Comparison of ENCODE assay signal across 17 cellular contexts in genomic region chrX:805988-806387, GRCh38.
DNase-seq lines count a peak whose midpoint lies in the region; TF ChIP-seq lines count a peak whose summit lies in the region.
"Had no signal": no experiment of that assay in that cellular context is flagged by ENCODE, and none has a peak within 500 bp of the region (broad histone marks: within the 10 kb centered on the region; RNA-seq: fewer than 3 reads in every experiment).

No MANE protein-coding gene starts in this region.

- H3K27ac ChIP-seq in left ventricle myocardium inferior (replicated peaks) (no peak overlapping the region), esophagus muscularis mucosa (replicated peaks in 1 of 4) (no peak overlapping the region), neuronal stem cell (replicated peaks; ENCODE audit: low read length) (no peak overlapping the region)
- H3K27ac ChIP-seq: 22Rv1; BLaER1 treated with 17β-estradiol and CSF1 and Interleukin-3, amounts not matched to agents 10 nM and 100 nM had no signal

- H3K18ac ChIP-seq in neuronal stem cell (ENCODE audit: low read length) = peak overlapping the region; percentile 55

- no peaks in the 10 kb centered on the region for H3K36me3 ChIP-seq in left ventricle myocardium inferior
- H3K36me3 ChIP-seq in esophagus muscularis mucosa = no peaks in the 10 kb centered on the region
- H3K36me3 ChIP-seq in neuronal stem cell (replicated peaks in 1 of 2; ENCODE audit: control insufficient read depth in 2 of 2, insufficient read depth in 2 of 2, low read length in 2 of 2) = no peaks in the 10 kb centered on the region
- H3K36me3 ChIP-seq: BLaER1 treated with 17β-estradiol and CSF1 and Interleukin-3, amounts not matched to agents 10 nM and 100 nM had no signal

- no peak overlapping the region for H2BK5ac ChIP-seq in neuronal stem cell (ENCODE audit: low read length)

- no peak overlapping the region for H2BK12ac ChIP-seq in neuronal stem cell (ENCODE audit: low read length)

- no peak overlapping the region for H2AFZ ChIP-seq in neuronal stem cell (ENCODE audit: low read length)

- no peak overlapping the region for H3K14ac ChIP-seq in neuronal stem cell (ENCODE audit: low read length)

- TF ChIP-seq EP300 in esophagus muscularis mucosa (IDR thresholded peaks at IDR 0.05) = no peak

- peak overlapping the region; percentile 12 for H2AK5ac ChIP-seq in neuronal stem cell (ENCODE audit: low read depth, low read length)

- no peak overlapping the region for H4K8ac ChIP-seq in neuronal stem cell (ENCODE audit: low read depth, low read length)

- H3K4me3 ChIP-seq in left ventricle myocardium inferior (no peak overlapping the region), esophagus muscularis mucosa (no peak overlapping the region), neuronal stem cell (ENCODE audit: low read length in 2 of 2) (no peak overlapping the region)
- H3K4me3 ChIP-seq: BLaER1 treated with 17β-estradiol and CSF1 and Interleukin-3, amounts not matched to agents 10 nM and 100 nM; K562 had no signal

- peak; percentile 43 for DNase-seq in cardiac septum (ENCODE audit: low spot score)
- DNase-seq in left ventricle myocardium inferior = no peak
- peak; percentile 70 for DNase-seq in esophagus muscularis mucosa (ENCODE audit: extremely low spot score)
- no peak for DNase-seq in neuronal stem cell (ENCODE audit: low spot score)
- DNase-seq in hepatic stellate cell (ENCODE audit: low spot score) = no peak
- no peak for DNase-seq in A172 (ENCODE audit: low spot score)
- DNase-seq in middle frontal gyrus (ENCODE audit: extremely low spot score, low spot score) = no peak
- DNase-seq: Calu3; CD8-positive, alpha-beta T cell; DMS79 treated with DMSO at 0.1 percent for 48 hours; GF-D8; HCEC 1CT; HFFc6; IMR-90 had no signal

- no peak overlapping the region for H3K4ac ChIP-seq in neuronal stem cell (ENCODE audit: low read length)

- no peak for TF ChIP-seq POLR2A in esophagus muscularis mucosa (IDR thresholded peaks at IDR 0.05; ENCODE audit: low read depth)

- H2BK120ac ChIP-seq in neuronal stem cell (ENCODE audit: low read depth, low read length) = no peak overlapping the region

- H3K9ac ChIP-seq in neuronal stem cell (ENCODE audit: low read depth, low read length, poor library complexity) = no peak overlapping the region
- H3K9ac ChIP-seq: BLaER1 treated with 17β-estradiol and CSF1 and Interleukin-3, amounts not matched to agents 10 nM and 100 nM had no signal

- no peak overlapping the region for H2BK15ac ChIP-seq in neuronal stem cell (ENCODE audit: low read length)

- intact Hi-C loops in cardiac septum (cut with DNase I) (no loop called here), left ventricle myocardium inferior (cut with micrococcal nuclease) (no loop called here), esophagus muscularis mucosa (cut with DNase I) (no loop called here)

- TF ChIP-seq CTCF in left ventricle myocardium inferior (IDR thresholded peaks at IDR 0.05; ENCODE audit: borderline replicate concordance) (no peak), esophagus muscularis mucosa (IDR thresholded peaks at IDR 0.05) (no peak)

- H3K23ac ChIP-seq in neuronal stem cell (ENCODE audit: low read depth, low read length, poor library complexity) = no peak overlapping the region

- 83% methylated on average over 11 of the region's 11 CpGs for WGBS in esophagus muscularis mucosa
- WGBS in neuronal stem cell (ENCODE audit: extremely low coverage in 2 of 2, insufficient read length in 2 of 2, insufficient replicate concordance in 1 of 2), 2 donors = no CpG with 5 or more reads among the region's 11 CpGs

- no peak overlapping the region for H3K4me2 ChIP-seq in neuronal stem cell (ENCODE audit: insufficient read depth, low read length, poor library complexity, severe bottlenecking)

- H3K79me1 ChIP-seq in neuronal stem cell (ENCODE audit: low read depth, low read length) = no peaks in the 10 kb centered on the region

- H3K27me3 ChIP-seq in left ventricle myocardium inferior (ENCODE audit: low read depth) (peaks cover 7% of the 10 kb centered on the region), esophagus muscularis mucosa (peaks cover 0 to 42% (median 0%) of the 10 kb centered on the region in 4 donors), neuronal stem cell (ENCODE audit: control insufficient read depth in 3 of 3, insufficient read depth in 3 of 3, low read depth in 1 of 3, low read length in 3 of 3) (peaks cover 0 to 10% (median 0%) of the 10 kb centered on the region in 3 experiments)

- H3K9me3 ChIP-seq in left ventricle myocardium inferior (replicated peaks) (peaks cover 8% of the 10 kb centered on the region), esophagus muscularis mucosa (peaks cover 0 to 7% (median 0%) of the 10 kb centered on the region in 4 donors), neuronal stem cell (replicated peaks in 1 of 2; ENCODE audit: control insufficient read depth in 2 of 2, insufficient read depth in 1 of 2, low read depth in 1 of 2, low read length in 2 of 2) (no peaks in the 10 kb centered on the region)

- no peaks in the 10 kb centered on the region for H3K4me1 ChIP-seq in left ventricle myocardium inferior
- no peaks in the 10 kb centered on the region for H3K4me1 ChIP-seq in esophagus muscularis mucosa
- peaks cover 0 to 10% of the 10 kb centered on the region in 2 donors for H3K4me1 ChIP-seq in neuronal stem cell (ENCODE audit: control insufficient read depth in 2 of 2, insufficient read depth in 1 of 2, low read depth in 1 of 2, low read length in 2 of 2)

- H4K91ac ChIP-seq in neuronal stem cell (ENCODE audit: low read depth, low read length, poor library complexity) = no peak overlapping the region

Comparison
In these comparisons a context has a peak if more than half of its experiments do, and no peak if none do; other contexts are left out.
1. DNase-seq: peak in cardiac septum (single experiment) and esophagus muscularis mucosa (single experiment); none in left ventricle myocardium inferior (single experiment), neuronal stem cell (single experiment), hepatic stellate cell (single experiment), A172 (single experiment) and middle frontal gyrus (single experiment).